26 cellular contexts compared by ENCODE assay signal in the genomic region with DNA sequence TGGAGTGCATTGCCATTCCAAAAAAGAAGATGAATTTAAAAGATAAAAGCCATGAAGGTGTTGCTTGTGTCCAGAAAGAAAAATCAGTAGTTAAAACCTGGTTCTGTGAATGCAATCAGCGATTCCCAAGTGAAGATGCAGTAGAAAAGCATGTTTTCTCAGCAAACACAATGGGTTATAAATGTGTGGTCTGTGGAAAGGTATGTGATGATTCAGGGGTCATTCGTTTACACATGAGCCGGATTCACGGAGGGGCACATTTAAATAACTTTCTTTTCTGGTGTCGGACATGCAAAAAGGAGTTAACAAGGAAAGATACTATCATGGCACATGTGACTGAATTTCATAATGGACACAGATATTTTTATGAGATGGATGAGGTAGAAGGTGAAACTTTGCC. TPM values are rescaled to one million over a fixed set of nuclear protein-coding genes. Genes with fewer than 3 reads are reported as not detected.
DNase-seq lines count a peak whose midpoint lies in the region; ATAC-seq and TF ChIP-seq lines count a peak whose summit lies in the region.
"Had no signal": no experiment of that assay in that cellular context is flagged by ENCODE, and none has a peak within 500 bp of the region (broad histone marks: within the 10 kb centered on the region; RNA-seq: fewer than 3 reads in every experiment).

No MANE protein-coding gene starts in this region.

- DNase-seq in activated CD8-positive, alpha-beta memory T cell treated with anti-CD3 and anti-CD28 coated beads, Interleukin-2, amount 10 ng/mL, durations not matched to agents 7 days and 5 days: no peak
- DNase-seq in activated CD8-positive, alpha-beta memory T cell treated with anti-CD3 and anti-CD28 coated beads, Interleukin-2, amount 50 U/mL, for 48 hours: no peak
- DNase-seq in astrocyte of the spinal cord (ENCODE audit: low read depth, low spot score) (peak; percentile 54), mesothelial cell of epicardium (ENCODE audit: low spot score in 2 of 2, unreplicated experiment in 2 of 2) (no peak), transverse colon (no peak), H9 (no peak), occipital lobe (lab: John Stamatoyannopoulos, UW) (no peak)
- DNase-seq: activated B cell treated with CpG ODN at 0.5 μM for 24 hours; activated CD4-positive, alpha-beta T cell treated with anti-CD3 and anti-CD28 coated beads, Interleukin-2, amount 50 U/mL, for 48 hours; activated naive CD4-positive, alpha-beta T cell treated with Interleukin-2 at 50 U/mL for 16 hours; amniotic stem cell; CD8-positive, alpha-beta T cell; esophagus squamous epithelium; gastrocnemius medialis; IMR-90; NCI-H1105 treated with DMSO at 0.1 percent for 48 hours; NCI-H1930; NCI-H524 treated with DMSO at 0.1 percent for 48 hours; Peyer's patch; stimulated activated naive CD8-positive, alpha-beta T cell treated with anti-CD3 and anti-CD28 coated beads, Interleukin-15, Interleukin-2, amounts not matched to agents 100 U/mL and 50 U/mL, for 24 hours; testis; uterus had no signal

- no peak overlapping the region for H3K18ac ChIP-seq in H9 (ENCODE audit: insufficient read length, low read depth, low read length)

- no peak overlapping the region for H4K5ac ChIP-seq in H9 (ENCODE audit: insufficient read length, low read depth, low read length)

- H2AK5ac ChIP-seq in H9 (ENCODE audit: insufficient read length, low read length): no peak overlapping the region

- H3K27ac ChIP-seq in KMS-11 (peak overlapping the region; percentile 89), transverse colon (no peak overlapping the region), H9 (ENCODE audit: insufficient read length, low read depth, low read length) (no peak overlapping the region)
- H3K27ac ChIP-seq: A549, esophagus squamous epithelium, gastrocnemius medialis, Peyer's patch, testis, uterus had no signal

- H3K4me3 ChIP-seq in KMS-11 (IDR thresholded peaks at IDR 0.05; ENCODE audit: insufficient read depth, low read depth, low read length) (no peak overlapping the region), astrocyte of the spinal cord (ENCODE audit: low read depth, low read length) (no peak overlapping the region), transverse colon (no peak overlapping the region)
- H3K4me3 ChIP-seq: A549, esophagus squamous epithelium, gastrocnemius medialis, Peyer's patch, testis, uterus had no signal

- H3K79me2 ChIP-seq in KMS-11 (ENCODE audit: insufficient read depth, low read depth): no peaks in the 10 kb centered on the region
- H3K79me2 ChIP-seq in H9 (ENCODE audit: insufficient read depth, low read length): no peaks in the 10 kb centered on the region

- no peak overlapping the region for H3K23ac ChIP-seq in H9 (ENCODE audit: insufficient read length, low read depth, low read length)

- 91 to 95% methylated on average over 5 of the region's 5 CpGs for WGBS in transverse colon (ENCODE audit: low coverage in 1 of 2), 2 donors
- WGBS in H9 (ENCODE audit: extremely low coverage, insufficient read length, low lambda C conversion rate): no CpG with 5 or more reads among the region's 5 CpGs

- no peaks in the 10 kb centered on the region for H3K23me2 ChIP-seq in H9 (ENCODE audit: insufficient read length, low read depth, low read length, poor library complexity, severe bottlenecking)

- peaks cover 22% of the 10 kb centered on the region for H3K4me1 Mint-ChIP-seq in activated CD8-positive, alpha-beta memory T cell treated with anti-CD3 and anti-CD28 coated beads, Interleukin-2, amount 10 ng/mL, durations not matched to agents 7 days and 5 days
- H3K4me1 Mint-ChIP-seq in mesothelial cell of epicardium (peaks cover 10% of the 10 kb centered on the region), H9 (no peaks in the 10 kb centered on the region)
- H3K4me1 Mint-ChIP-seq: activated B cell treated with CpG ODN at 0.5 μM for 24 hours, memory B cell had no signal

- in situ Hi-C loops in astrocyte of the spinal cord (cut with HindIII; ENCODE audit: low sequenced_read_pairs): no loop called here
- in situ Hi-C loops in transverse colon (cut with MboI; ENCODE audit: low pct_ligation_motif_present in 1 of 4, low pct_unique_long_range_greater_than_20kb in 1 of 4, low sequenced_read_pairs in 3 of 4): no loop called here

- H3K4ac ChIP-seq in H9 (ENCODE audit: low read depth, low read length): no peak overlapping the region

- no peak for TF ChIP-seq EP300 in transverse colon (IDR thresholded peaks at IDR 0.05; ENCODE audit: low read depth)

- no peak overlapping the region for H2BK5ac ChIP-seq in H9 (ENCODE audit: insufficient read length, low read length)

- H2BK120ac ChIP-seq in H9 (ENCODE audit: low read depth, low read length, poor library complexity, severe bottlenecking): no peak overlapping the region

- no peak for TF ChIP-seq CTCF in KMS-11 (conservative IDR thresholded peaks at IDR 0.05; ENCODE audit: low read depth, low read length)
- TF ChIP-seq CTCF in astrocyte of the spinal cord (IDR thresholded peaks at IDR 0.05; ENCODE audit: low read depth, low read length): no peak
- TF ChIP-seq CTCF in mesothelial cell of epicardium (IDR thresholded peaks at IDR 0.05; ENCODE audit: unreplicated experiment): no peak
- TF ChIP-seq CTCF in transverse colon (IDR thresholded peaks at IDR 0.05): no peak
- TF ChIP-seq CTCF in H9 (conservative IDR thresholded peaks at IDR 0.05): no peak

- H4K91ac ChIP-seq in H9 (ENCODE audit: insufficient read length, low read depth, low read length): no peak overlapping the region

- H3K27me3 ChIP-seq in KMS-11 (ENCODE audit: insufficient read depth, low read depth): no peaks in the 10 kb centered on the region
- no peaks in the 10 kb centered on the region for H3K27me3 ChIP-seq in transverse colon
- H3K27me3 ChIP-seq in H9 (ENCODE audit: insufficient read depth, low read length): no peaks in the 10 kb centered on the region
- H3K27me3 ChIP-seq: esophagus squamous epithelium, gastrocnemius medialis, Peyer's patch, testis, uterus had no signal

- H3K27ac Mint-ChIP-seq in activated CD8-positive, alpha-beta memory T cell treated with anti-CD3 and anti-CD28 coated beads, Interleukin-2, amount 10 ng/mL, durations not matched to agents 7 days and 5 days: peak overlapping the region; percentile 20
- H3K27ac Mint-ChIP-seq in mesothelial cell of epicardium: peak overlapping the region; percentile 45
- peak overlapping the region in 1 of 3 experiments; percentile 10; a peak in 2 of 7 replicates for H3K27ac Mint-ChIP-seq in H9
- H3K27ac Mint-ChIP-seq: activated B cell treated with CpG ODN at 0.5 μM for 24 hours; CD8-positive, alpha-beta T cell; dendritic cell treated with granulocyte-macrophage colony-stimulating factor and Interleukin-4, amounts not matched to agents 40 ng/mL and 50 ng/mL, for 4 days; memory B cell had no signal

- H2BK12ac ChIP-seq in H9 (ENCODE audit: insufficient read length, low read depth, low read length): no peak overlapping the region

- H3K4me1 ChIP-seq in KMS-11 (ENCODE audit: low read depth, poor library complexity, severe bottlenecking) (peaks cover 56% of the 10 kb centered on the region), transverse colon (no peaks in the 10 kb centered on the region), H9 (ENCODE audit: insufficient read depth, low read length) (no peaks in the 10 kb centered on the region)
- H3K4me1 ChIP-seq: A549, esophagus squamous epithelium, gastrocnemius medialis, Peyer's patch, testis, uterus had no signal

- H3K56ac ChIP-seq in H9 (ENCODE audit: insufficient read length, low read depth, low read length): no peak overlapping the region

- H3K27me3 Mint-ChIP-seq in activated CD8-positive, alpha-beta memory T cell treated with anti-CD3 and anti-CD28 coated beads, Interleukin-2, amount 10 ng/mL, durations not matched to agents 7 days and 5 days: no peaks in the 10 kb centered on the region
- H3K27me3 Mint-ChIP-seq in mesothelial cell of epicardium (ENCODE audit: low read depth): no peaks in the 10 kb centered on the region
- no peaks in the 10 kb centered on the region for H3K27me3 Mint-ChIP-seq in H9 (ENCODE audit: low read depth)
- H3K27me3 Mint-ChIP-seq: activated B cell treated with CpG ODN at 0.5 μM for 24 hours; dendritic cell treated with granulocyte-macrophage colony-stimulating factor and Interleukin-4, amounts not matched to agents 40 ng/mL and 50 ng/mL, for 4 days; memory B cell had no signal

- no peaks in the 10 kb centered on the region; the same call in none of the 2 replicates for H3K36me3 ChIP-seq in KMS-11 (ENCODE audit: insufficient read depth)
- peaks cover 0 to 51% (median 18%) of the 10 kb centered on the region in 4 donors for H3K36me3 ChIP-seq in transverse colon
- H3K36me3 ChIP-seq: uterus had no signal

- H2BK15ac ChIP-seq in H9 (ENCODE audit: low read depth, low read length): no peak overlapping the region

- H3K79me1 ChIP-seq in H9 (ENCODE audit: insufficient read depth, low read depth, low read length, poor library complexity, severe bottlenecking): no peaks in the 10 kb centered on the region

- H3K4me2 ChIP-seq in KMS-11 (peak overlapping the region; percentile 90), H9 (ENCODE audit: insufficient read depth, insufficient read length, low read length) (no peak overlapping the region)
- H3K4me2 ChIP-seq: A549 had no signal

- no peak overlapping the region for H2BK20ac ChIP-seq in H9 (ENCODE audit: low read depth, low read length, poor library complexity, severe bottlenecking)

- H3K36me3 Mint-ChIP-seq in activated CD8-positive, alpha-beta memory T cell treated with anti-CD3 and anti-CD28 coated beads, Interleukin-2, amount 10 ng/mL, durations not matched to agents 7 days and 5 days: peaks cover 68% of the 10 kb centered on the region
- H3K36me3 Mint-ChIP-seq in mesothelial cell of epicardium (peaks cover 68% of the 10 kb centered on the region), H9 (ENCODE audit: insufficient read depth in 1 of 3, low read depth in 3 of 3) (peaks cover 5 to 50% (median 46%) of the 10 kb centered on the region in 3 experiments)

- H3K9me3 ChIP-seq in transverse colon (no peaks in the 10 kb centered on the region), H9 (ENCODE audit: control insufficient read depth, low read depth, low read length) (no peaks in the 10 kb centered on the region)
- H3K9me3 ChIP-seq: A549, esophagus squamous epithelium, gastrocnemius medialis, Peyer's patch, testis, uterus had no signal

- CTCF ChIA-PET in activated CD8-positive, alpha-beta memory T cell treated with anti-CD3 and anti-CD28 coated beads, Interleukin-2, amount 10 ng/mL, durations not matched to agents 7 days and 5 days (lab: Charles Lee): no interaction called here

- H3T11ph ChIP-seq in H9 (ENCODE audit: low read length): no peak overlapping the region

- H3K14ac ChIP-seq in H9 (ENCODE audit: insufficient read depth, low read length): no peak overlapping the region

- H3K9me3 Mint-ChIP-seq in activated CD8-positive, alpha-beta memory T cell treated with anti-CD3 and anti-CD28 coated beads, Interleukin-2, amount 10 ng/mL, durations not matched to agents 7 days and 5 days (ENCODE audit: low read depth): no peaks in the 10 kb centered on the region
- H3K9me3 Mint-ChIP-seq in mesothelial cell of epicardium (peaks cover under 1% of the 10 kb centered on the region), H9 (no peaks in the 10 kb centered on the region)
- H3K9me3 Mint-ChIP-seq: dendritic cell treated with granulocyte-macrophage colony-stimulating factor and Interleukin-4, amounts not matched to agents 40 ng/mL and 50 ng/mL, for 4 days; memory B cell had no signal

- no peak for TF ChIP-seq POLR2A in transverse colon (IDR thresholded peaks at IDR 0.05)

- intact Hi-C loops in transverse colon (cut with DNase I; ENCODE audit: low total_unique reads): no loop called here

- peak overlapping the region; percentile 39 for H3K4me3 Mint-ChIP-seq in activated CD8-positive, alpha-beta memory T cell treated with anti-CD3 and anti-CD28 coated beads, Interleukin-2, amount 10 ng/mL, durations not matched to agents 7 days and 5 days
- H3K4me3 Mint-ChIP-seq in mesothelial cell of epicardium: no peak overlapping the region
- H3K4me3 Mint-ChIP-seq in H9: no peak overlapping the region
- H3K4me3 Mint-ChIP-seq: activated B cell treated with CpG ODN at 0.5 μM for 24 hours; CD8-positive, alpha-beta T cell; dendritic cell treated with granulocyte-macrophage colony-stimulating factor and Interleukin-4, amounts not matched to agents 40 ng/mL and 50 ng/mL, for 4 days; memory B cell had no signal

- H3K9ac ChIP-seq in KMS-11: peak overlapping the region; percentile 32; the same call in 1 of the 2 replicates
- H3K9ac ChIP-seq in H9 (ENCODE audit: extremely low read depth, insufficient read length, low read length): no peak overlapping the region

- H4K20me1 ChIP-seq in KMS-11 (ENCODE audit: insufficient read depth) (no peaks in the 10 kb centered on the region), H9 (ENCODE audit: control insufficient read depth, insufficient read depth, insufficient read length) (no peaks in the 10 kb centered on the region)

- H2AFZ ChIP-seq in KMS-11 (ENCODE audit: low read depth) (no peak overlapping the region), H9 (ENCODE audit: low read length) (no peak overlapping the region)

- H4K8ac ChIP-seq in H9 (replicated peaks; ENCODE audit: insufficient read length, low read depth, low read length): no peak overlapping the region

- ATAC-seq in activated CD8-positive, alpha-beta memory T cell treated with anti-CD3 and anti-CD28 coated beads, Interleukin-2, amount 10 ng/mL, durations not matched to agents 7 days and 5 days: no peak
- ATAC-seq: A549, gastrocnemius medialis had no signal

RNA-seq across cellular contexts. Expression of gene BAG2, which starts 24.7 kb away (rescaled TPM):
- total RNA-seq in activated CD8-positive, alpha-beta memory T cell treated with anti-CD3 and anti-CD28 coated beads, Interleukin-2, amount 10 ng/mL, durations not matched to agents 7 days and 5 days: 10 to 100 TPM in 1 of 2 experiments, 1 to 10 TPM in 1; 9.6 to 10.3 TPM
- total RNA-seq in mesothelial cell of epicardium: 4.5 to 5.4 TPM (median 5.0 TPM) in 3 replicates
- total RNA-seq in transverse colon: 10 to 100 TPM in 3 of 4 donors, 1 to 10 TPM in 1; 7.1 to 49.0 (median 10.7) TPM
- total RNA-seq in H9 (2021): 8.2 and 8.4 TPM in 2 replicates
- 3.7 TPM for total RNA-seq in occipital lobe

RNA-seq across cellular contexts. Expression of gene ZNF451, which starts 57.4 kb away (rescaled TPM):
- total RNA-seq in activated CD8-positive, alpha-beta memory T cell treated with anti-CD3 and anti-CD28 coated beads, Interleukin-2, amount 10 ng/mL, durations not matched to agents 7 days and 5 days: 10 to 100 TPM; 64.9 to 68.7 TPM
- 79.9 to 93.8 TPM (median 87.2 TPM) in 3 replicates for total RNA-seq in mesothelial cell of epicardium
- 10 to 100 TPM; 43.7 to 67.5 (median 52.4) TPM for total RNA-seq in transverse colon
- total RNA-seq in H9 (2021): 71.2 and 76.4 TPM in 2 replicates
- 167 TPM for total RNA-seq in occipital lobe
